ENCODE assay signal across 13 cellular contexts in genomic region chr4:3462321-3462789, GRCh38. TPM values are rescaled to one million over a fixed set of nuclear protein-coding genes. Genes with fewer than 3 reads are reported as not detected.
A peak's percentile ranks its signal among the peaks of the same experiment; 100 is the strongest.
DNase-seq lines count a peak whose midpoint lies in the region; TF ChIP-seq lines count a peak whose summit lies in the region.
"Had no signal": no experiment of that assay in that cellular context is flagged by ENCODE, and none has a peak within 500 bp of the region (broad histone marks: within the 10 kb centered on the region; RNA-seq: fewer than 3 reads in every experiment).

No MANE protein-coding gene starts in this region.

- peak overlapping the region; percentile 64 for H3K4me3 Mint-ChIP-seq in neural progenitor cell
- H3K4me3 Mint-ChIP-seq: activated naive CD8-positive, alpha-beta T cell treated with anti-CD3 and anti-CD28 coated beads, Interleukin-2, amount 10 ng/mL, durations not matched to agents 7 days and 5 days had no signal

- POLR2A ChIA-PET in PC-9 (lab: Charles Lee; ENCODE audit: unreplicated experiment) = no interaction called here

- BruUV-seq in PC-9 (replicated peaks; lab: Mats Ljungman, UMichigan) = no TSS peak

- H3F3A ChIP-seq in PC-9 (ENCODE audit: insufficient read depth, low read depth) (peaks cover 7% of the 10 kb centered on the region; the same call in 1 of the 2 replicates), neural progenitor cell (ENCODE audit: low read depth) (peaks cover 9% of the 10 kb centered on the region)

- no peak for DNase-seq in PC-9
- peak; percentile 19 for DNase-seq in left ventricle myocardium inferior
- no peak for DNase-seq in neural progenitor cell (ENCODE audit: low spot score)
- DNase-seq in GM13976 (ENCODE audit: low spot score) = no peak
- DNase-seq in NCI-H748 (lab: John Stamatoyannopoulos, UW; ENCODE audit: unreplicated experiment) = no peak
- DNase-seq in Kasumi-1 (lab: John Stamatoyannopoulos, UW) = no peak
- DNase-seq in EL = no peak
- DNase-seq: activated CD4-positive, alpha-beta T cell treated with anti-CD3 and anti-CD28 coated beads for 1 hour; activated naive CD8-positive, alpha-beta T cell treated with anti-CD3 and anti-CD28 coated beads, Interleukin-2, amount 10 ng/mL, durations not matched to agents 7 days and 5 days; NCI-H510A; PC-3 had no signal

- H3K9ac ChIP-seq in BLaER1 (0 out of 2 replicates have a peak overlapping the region, but pooled peaks have one; percentile 6), neural progenitor cell (no peak overlapping the region)

- TF ChIP-seq CTCF in PC-9 (conservative IDR thresholded peaks at IDR 0.05) = no peak
- TF ChIP-seq CTCF in left ventricle myocardium inferior (IDR thresholded peaks at IDR 0.05; ENCODE audit: borderline replicate concordance) = no peak
- no peak for TF ChIP-seq CTCF in neural progenitor cell (IDR thresholded peaks at IDR 0.05)
- TF ChIP-seq CTCF in GM13976 (IDR thresholded peaks at IDR 0.05; ENCODE audit: borderline replicate concordance, control extremely low read depth, extremely low read depth, insufficient read depth, missing control alignments) = no peak

- no peak overlapping the region for H3K27ac Mint-ChIP-seq in neural progenitor cell
- H3K27ac Mint-ChIP-seq: activated naive CD8-positive, alpha-beta T cell treated with anti-CD3 and anti-CD28 coated beads, Interleukin-2, amount 10 ng/mL, durations not matched to agents 7 days and 5 days had no signal

- H3K27ac ChIP-seq in BLaER1 (peak overlapping the region; percentile 52), PC-9 (no peak overlapping the region), left ventricle myocardium inferior (replicated peaks) (peak overlapping the region; percentile 93), neural progenitor cell (no peak overlapping the region)

- H3K36me3 Mint-ChIP-seq in neural progenitor cell = no peaks in the 10 kb centered on the region
- H3K36me3 Mint-ChIP-seq: activated naive CD8-positive, alpha-beta T cell treated with anti-CD3 and anti-CD28 coated beads, Interleukin-2, amount 10 ng/mL, durations not matched to agents 7 days and 5 days had no signal

- H3K9me2 ChIP-seq in PC-9 (ENCODE audit: insufficient read depth) = no peaks in the 10 kb centered on the region

- intact Hi-C loops in PC-9 (cut with micrococcal nuclease; ENCODE audit: unreplicated experiment) = no loop called here
- intact Hi-C loops in left ventricle myocardium inferior (cut with micrococcal nuclease) = no loop called here

- in situ Hi-C loops in GM13976 (cut with MboI; ENCODE audit: low sequenced_read_pairs, unreplicated experiment) = no loop called here

- H2AFZ ChIP-seq in PC-9 (no peak overlapping the region), neural progenitor cell (replicated peaks) (no peak overlapping the region)

- no peaks in the 10 kb centered on the region for H3K9me3 Mint-ChIP-seq in neural progenitor cell
- H3K9me3 Mint-ChIP-seq: activated naive CD8-positive, alpha-beta T cell treated with anti-CD3 and anti-CD28 coated beads, Interleukin-2, amount 10 ng/mL, durations not matched to agents 7 days and 5 days had no signal

- peaks cover 62% of the 10 kb centered on the region for H3K4me1 ChIP-seq in BLaER1
- H3K4me1 ChIP-seq in PC-9 (replicated peaks; ENCODE audit: insufficient read depth) = peaks cover 21% of the 10 kb centered on the region
- H3K4me1 ChIP-seq in left ventricle myocardium inferior = peaks cover 53% of the 10 kb centered on the region
- peaks cover 12% of the 10 kb centered on the region for H3K4me1 ChIP-seq in neural progenitor cell

- CTCF ChIA-PET in PC-9 (lab: Charles Lee) = no interaction called here

- H3K4me2 ChIP-seq in BLaER1 = peak overlapping the region; percentile 86
- peak overlapping the region; percentile 50; the same call in 1 of the 2 replicates for H3K4me2 ChIP-seq in PC-9
- peak overlapping the region; percentile 86 for H3K4me2 ChIP-seq in neural progenitor cell

- H3K4me1 Mint-ChIP-seq in neural progenitor cell = peaks cover 21% of the 10 kb centered on the region
- H3K4me1 Mint-ChIP-seq: activated naive CD8-positive, alpha-beta T cell treated with anti-CD3 and anti-CD28 coated beads, Interleukin-2, amount 10 ng/mL, durations not matched to agents 7 days and 5 days had no signal

- H3K79me2 ChIP-seq in PC-9 (ENCODE audit: low read depth) (no peaks in the 10 kb centered on the region), neural progenitor cell (ENCODE audit: low read depth) (no peaks in the 10 kb centered on the region)

- H3K36me3 ChIP-seq in BLaER1 (no peaks in the 10 kb centered on the region), PC-9 (ENCODE audit: low read depth) (no peaks in the 10 kb centered on the region), left ventricle myocardium inferior (no peaks in the 10 kb centered on the region), neural progenitor cell (no peaks in the 10 kb centered on the region)

- H3K9me3 ChIP-seq in BLaER1 (peaks cover 14% of the 10 kb centered on the region), PC-9 (ENCODE audit: insufficient read depth, low read depth) (no peaks in the 10 kb centered on the region), left ventricle myocardium inferior (replicated peaks) (no peaks in the 10 kb centered on the region), neural progenitor cell (ENCODE audit: low read depth) (no peaks in the 10 kb centered on the region)

- H3K4me3 ChIP-seq in BLaER1 (peak overlapping the region; percentile 2; the same call in 1 of the 2 replicates), PC-9 (no peak overlapping the region), left ventricle myocardium inferior (peak overlapping the region; percentile 75), neural progenitor cell (no peak overlapping the region)

- peaks cover 15% of the 10 kb centered on the region for H3K27me3 Mint-ChIP-seq in neural progenitor cell (ENCODE audit: insufficient read depth, low read depth)

- H4K20me1 ChIP-seq in BLaER1 (no peaks in the 10 kb centered on the region), PC-9 (ENCODE audit: insufficient read depth) (no peaks in the 10 kb centered on the region), neural progenitor cell (ENCODE audit: low read depth) (peaks cover 4% of the 10 kb centered on the region)

- H3K27me3 ChIP-seq in BLaER1 = peaks cover 34% of the 10 kb centered on the region
- H3K27me3 ChIP-seq in PC-9 (ENCODE audit: insufficient read depth, low read depth) = no peaks in the 10 kb centered on the region; the same call in 1 of the 2 replicates
- H3K27me3 ChIP-seq in left ventricle myocardium inferior (ENCODE audit: low read depth) = peaks cover 53% of the 10 kb centered on the region
- H3K27me3 ChIP-seq in neural progenitor cell = peaks cover 75% of the 10 kb centered on the region

RNA-seq across cellular contexts. Expression of gene DOK7, which starts 0.8 kb away (rescaled TPM):
- total RNA-seq in PC-9 (2021) (7.1 and 7.6 TPM in 2 replicates), left ventricle myocardium inferior (46.7 TPM), neural progenitor cell (ENCODE audit: low replicate concordance) (0.22 TPM in 1 of 2 replicates, not detected in the other)
- total RNA-seq: activated naive CD8-positive, alpha-beta T cell treated with anti-CD3 and anti-CD28 coated beads, Interleukin-2, amount 10 ng/mL, durations not matched to agents 7 days and 5 days had no signal

RNA-seq across cellular contexts. Expression of gene HGFAC, which starts 20.6 kb away (rescaled TPM):
- 1.3 and 1.5 TPM in 2 replicates for total RNA-seq in PC-9 (2021)
- total RNA-seq in left ventricle myocardium inferior = 0.80 TPM
- not detected in 2 replicates for total RNA-seq in neural progenitor cell (ENCODE audit: low replicate concordance)
- total RNA-seq: activated naive CD8-positive, alpha-beta T cell treated with anti-CD3 and anti-CD28 coated beads, Interleukin-2, amount 10 ng/mL, durations not matched to agents 7 days and 5 days; kidney epithelial cell had no signal

Comparison
In these comparisons a context has a peak if more than half of its experiments do, and no peak if none do; other contexts are left out.
1. H3K27ac ChIP-seq: peak in BLaER1 (single experiment) and left ventricle myocardium inferior (single experiment); none in PC-9 (single experiment) and neural progenitor cell (single experiment).
2. H3K4me3 ChIP-seq: peak in BLaER1 (single experiment) and left ventricle myocardium inferior (single experiment); none in PC-9 (single experiment) and neural progenitor cell (single experiment).
3. Peak in every context shown above with its lines, with median percentiles within 50 percentile points of each other: H3K4me2 ChIP-seq.